In the genomic region with DNA sequence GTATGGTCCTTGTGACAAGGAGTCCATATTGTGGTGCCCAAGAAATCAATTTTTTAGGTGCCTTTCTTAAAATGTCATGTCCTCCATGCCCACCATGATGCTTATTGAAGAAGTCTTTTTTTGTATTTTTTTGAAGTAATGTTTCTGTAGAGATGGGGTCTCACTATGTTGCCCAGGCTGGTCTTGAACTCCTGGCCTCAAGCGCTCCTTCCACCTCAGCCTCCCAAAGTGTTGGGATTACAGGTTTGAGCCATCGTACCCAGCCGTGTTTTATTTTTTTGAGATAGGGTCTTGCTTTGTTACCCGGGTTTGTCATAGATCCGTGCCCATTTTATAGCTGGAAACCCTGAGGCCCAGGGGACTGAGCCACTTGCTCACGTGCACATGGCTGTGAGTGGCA, we compare ENCODE assay signal across 36 cellular contexts.
"Had no signal": no experiment of that assay in that cellular context is flagged by ENCODE, and none has a peak within 500 bp of the region (broad histone marks: within the 10 kb centered on the region; RNA-seq: fewer than 3 reads in every experiment).

No MANE protein-coding gene starts in this region.

- FAIRE-seq: keratinocyte, pancreas, small intestine, TTC549 had no signal

- H3K27ac Mint-ChIP-seq: activated naive CD4-positive, alpha-beta T cell treated with anti-CD3 and anti-CD28 coated beads, Interleukin-2, amount 50 U/mL, for 24 hours; activated naive CD8-positive, alpha-beta T cell treated with anti-CD3 and anti-CD28 coated beads, Interleukin-2, amount 50 U/mL, for 24 hours; activated T-cell treated with anti-CD3 and anti-CD28 coated beads, Interleukin-2, amount 50 U/mL, for 24 hours; activated T-helper 2 cell treated with anti-CD3 and anti-CD28 coated beads, Interferon-gamma antibody, Interleukin-2, Interleukin-4, amounts not matched to agents 10 μg/mL and 5 μg/mL and 100 μg/mL, durations not matched to agents 14 hours and 24 hours and 36 hours; naive B cell; stimulated activated memory B cell treated with anti-CD40 and anti-IgM and Interleukin-4, amounts not matched to agents 10 μg/mL and 1 μg/mL and 100 μg/mL, for 72 hours; T-helper 1 cell treated with Interleukin-12 subunit alpha and Interleukin-12 subunit beta and Interleukin-4 antibody, amounts not matched to agents 30 μg/mL and 1 μg/mL, for 36 hours; type B pancreatic cell had no signal

- DNase-seq: activated CD4-positive, alpha-beta T cell treated with anti-CD3 and anti-CD28 coated beads for 48 hours; activated CD4-positive, alpha-beta T cell treated with anti-CD3 and anti-CD28 coated beads, Interleukin-2, amount 50 U/mL, for 48 hours; activated CD8-positive, alpha-beta memory T cell treated with anti-CD3 and anti-CD28 coated beads, Interleukin-2, amount 50 U/mL, for 48 hours; activated naive CD8-positive, alpha-beta T cell treated with anti-CD3 and anti-CD28 coated beads, Interleukin-2, amount 50 U/mL, for 24 hours; activated T-cell treated with anti-CD3 and anti-CD28 coated beads, Interleukin-2, amount 50 U/mL, for 24 hours; amygdala; cerebellar nuclear complex; dorsolateral prefrontal cortex; effector memory CD4-positive, alpha-beta T cell; erythroblast; head of caudate nucleus; hippocampal formation; naive B cell; nephron progenitor cell; pancreas; retina; sigmoid colon; small intestine; stimulated activated CD4-positive, alpha-beta T cell treated with anti-CD3 and anti-CD28 coated beads, Interleukin-1b, Interleukin-23, amount 100 ng/mL, for 48 hours; stimulated activated CD4-positive, alpha-beta T cell treated with anti-CD3 and anti-CD28 coated beads, Interleukin-4, amount 100 ng/mL, for 4 hours; stimulated activated CD8-positive, alpha-beta memory T cell treated with anti-CD3 and anti-CD28 coated beads, Interleukin-4, amount 100 ng/mL, for 48 hours; stimulated activated naive CD8-positive, alpha-beta T cell treated with anti-CD3 and anti-CD28 coated beads, Interleukin-15, amount 100 ng/mL, for 72 hours; substantia nigra; T-helper 9 cell had no signal

- H3K27me3 ChIP-seq: dorsolateral prefrontal cortex, neutrophil, pancreas, sigmoid colon had no signal

- H3K4me3 Mint-ChIP-seq: activated naive CD4-positive, alpha-beta T cell treated with anti-CD3 and anti-CD28 coated beads, Interleukin-2, amount 50 U/mL, for 24 hours; activated naive CD8-positive, alpha-beta T cell treated with anti-CD3 and anti-CD28 coated beads, Interleukin-2, amount 50 U/mL, for 24 hours; activated T-cell treated with anti-CD3 and anti-CD28 coated beads, Interleukin-2, amount 50 U/mL, for 24 hours; naive B cell; nephron progenitor cell; stimulated activated memory B cell treated with anti-CD40 and anti-IgM and Interleukin-4, amounts not matched to agents 10 μg/mL and 1 μg/mL and 100 μg/mL, for 72 hours; T-helper 1 cell treated with Interleukin-12 subunit alpha and Interleukin-12 subunit beta and Interleukin-4 antibody, amounts not matched to agents 30 μg/mL and 1 μg/mL, for 36 hours; type B pancreatic cell had no signal

- H3K4me3 ChIP-seq: coronary artery, dorsolateral prefrontal cortex, pancreas, prostate gland, sigmoid colon had no signal

- H3K36me3 ChIP-seq: prostate gland had no signal

- H3K9me3 Mint-ChIP-seq: activated naive CD4-positive, alpha-beta T cell treated with anti-CD3 and anti-CD28 coated beads, Interleukin-2, amount 50 U/mL, for 24 hours; activated naive CD8-positive, alpha-beta T cell treated with anti-CD3 and anti-CD28 coated beads, Interleukin-2, amount 50 U/mL, for 24 hours; activated T-cell treated with anti-CD3 and anti-CD28 coated beads, Interleukin-2, amount 50 U/mL, for 24 hours; activated T-helper 2 cell treated with anti-CD3 and anti-CD28 coated beads, Interferon-gamma antibody, Interleukin-2, Interleukin-4, amounts not matched to agents 10 μg/mL and 5 μg/mL and 100 μg/mL, durations not matched to agents 14 hours and 24 hours and 36 hours; stimulated activated naive CD8-positive, alpha-beta T cell treated with anti-CD3 and anti-CD28 coated beads, Interleukin-15, amount 100 ng/mL, for 72 hours; T-helper 1 cell treated with Interleukin-12 subunit alpha and Interleukin-12 subunit beta and Interleukin-4 antibody, amounts not matched to agents 30 μg/mL and 1 μg/mL, for 36 hours; type B pancreatic cell had no signal

- H3K27ac ChIP-seq: neutrophil, pancreas, prostate gland, VCaP had no signal

- H3K27me3 Mint-ChIP-seq: activated naive CD4-positive, alpha-beta T cell treated with anti-CD3 and anti-CD28 coated beads, Interleukin-2, amount 50 U/mL, for 24 hours; activated naive CD8-positive, alpha-beta T cell treated with anti-CD3 and anti-CD28 coated beads, Interleukin-2, amount 50 U/mL, for 24 hours; activated T-cell treated with anti-CD3 and anti-CD28 coated beads, Interleukin-2, amount 50 U/mL, for 24 hours; stimulated activated memory B cell treated with anti-CD40 and anti-IgM and Interleukin-4, amounts not matched to agents 10 μg/mL and 1 μg/mL and 100 μg/mL, for 72 hours; stimulated activated naive CD8-positive, alpha-beta T cell treated with anti-CD3 and anti-CD28 coated beads, Interleukin-15, amount 100 ng/mL, for 72 hours; type B pancreatic cell had no signal

- H3K4me1 ChIP-seq: prostate gland had no signal

- H3K9me3 ChIP-seq: neutrophil, pancreas, prostate gland, sigmoid colon had no signal

- ATAC-seq: activated CD4-positive, CD25-positive, alpha-beta regulatory T cell treated with anti-CD3 and anti-CD28 coated beads, Interleukin-2, amount 50 U/mL, for 24 hours; activated naive CD8-positive, alpha-beta T cell treated with anti-CD3 and anti-CD28 coated beads, Interleukin-2, amount 50 U/mL, for 24 hours; stimulated activated memory B cell treated with anti-CD40 and anti-IgM and Interleukin-4, amounts not matched to agents 10 μg/mL and 1 μg/mL and 100 μg/mL, for 72 hours; stimulated activated naive CD8-positive, alpha-beta T cell treated with anti-CD3 and anti-CD28 coated beads, Interleukin-15, amount 100 ng/mL, for 72 hours had no signal

- H3K36me3 Mint-ChIP-seq: naive B cell had no signal
